Comparison of ENCODE assay signal across 20 cellular contexts in the genomic region with DNA sequence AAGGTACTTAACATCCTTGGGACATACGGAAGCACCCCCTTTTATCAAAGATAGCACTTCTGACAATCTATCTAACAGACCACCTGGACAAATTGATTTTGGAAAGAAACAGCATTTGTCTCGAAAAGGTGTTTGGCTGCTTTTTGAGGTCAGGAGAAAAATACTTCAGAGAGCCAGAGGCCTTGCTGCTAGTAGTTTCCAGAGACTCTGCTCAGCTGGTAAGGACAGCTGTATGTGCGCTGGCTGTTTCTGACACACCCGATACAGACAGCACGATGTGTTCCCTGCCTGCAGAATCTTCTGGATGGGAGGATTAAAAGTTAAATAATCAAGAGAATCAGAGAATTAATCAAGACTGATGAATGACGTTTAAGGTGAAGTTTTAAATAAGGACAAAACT. TPM values are rescaled to one million over a fixed set of nuclear protein-coding genes. Genes with fewer than 3 reads are reported as not detected.
DNase-seq lines count a peak whose midpoint lies in the region; ATAC-seq and TF ChIP-seq lines count a peak whose summit lies in the region.
"Had no signal": no experiment of that assay in that cellular context is flagged by ENCODE, and none has a peak within 500 bp of the region (broad histone marks: within the 10 kb centered on the region; RNA-seq: fewer than 3 reads in every experiment).

No MANE protein-coding gene starts in this region.

- H3K27ac ChIP-seq in Karpas-422 (ENCODE audit: low read length) (no peak overlapping the region), gastroesophageal sphincter (peak overlapping the region; percentile 65 to 81 (median 79)), lower lobe of right lung (peak overlapping the region; percentile 39), stomach smooth muscle (ENCODE audit: low read length) (peak overlapping the region; percentile 53)
- H3K27ac ChIP-seq: colonic mucosa had no signal

- in situ Hi-C loops in GM13977 (cut with MboI; ENCODE audit: low pct_unique_long_range_greater_than_20kb, low sequenced_read_pairs, unreplicated experiment) = no loop called here

- no peaks in the 10 kb centered on the region for H3K27me3 ChIP-seq in Karpas-422 (ENCODE audit: low read length)
- H3K27me3 ChIP-seq in gastroesophageal sphincter = no peaks in the 10 kb centered on the region
- no peaks in the 10 kb centered on the region for H3K27me3 ChIP-seq in lower lobe of right lung (ENCODE audit: low read depth)
- no peaks in the 10 kb centered on the region for H3K27me3 ChIP-seq in stomach smooth muscle (ENCODE audit: control insufficient read depth in 1 of 2, insufficient read depth in 2 of 2, low read length in 2 of 2)
- H3K27me3 ChIP-seq: colonic mucosa, stomach had no signal

- TF ChIP-seq CTCF in gastroesophageal sphincter (IDR thresholded peaks at IDR 0.05) (no peak), lower lobe of right lung (IDR thresholded peaks at IDR 0.05) (no peak), GM13977 (IDR thresholded peaks at IDR 0.05; ENCODE audit: extremely low read depth, insufficient read depth, missing control alignments) (no peak)

- H3K36me3 ChIP-seq in Karpas-422 (ENCODE audit: insufficient read depth, low read length) = no peaks in the 10 kb centered on the region
- no peaks in the 10 kb centered on the region for H3K36me3 ChIP-seq in gastroesophageal sphincter
- no peaks in the 10 kb centered on the region for H3K36me3 ChIP-seq in lower lobe of right lung
- H3K36me3 ChIP-seq in stomach smooth muscle (ENCODE audit: control insufficient read depth in 2 of 2, insufficient read depth in 2 of 2, low read length in 2 of 2) = no peaks in the 10 kb centered on the region
- H3K36me3 ChIP-seq: colonic mucosa, stomach had no signal

- H3K9ac ChIP-seq in Karpas-422 (ENCODE audit: low read length) (no peak overlapping the region), stomach smooth muscle (ENCODE audit: low read length in 2 of 2) (peak overlapping the region in 1 of 2 donors; percentile 26)

- TF ChIP-seq POLR2A in gastroesophageal sphincter (IDR thresholded peaks at IDR 0.05) = no peak

- H3K4me3 ChIP-seq in Karpas-422 (ENCODE audit: low read length) = no peak overlapping the region
- no peak overlapping the region for H3K4me3 ChIP-seq in gastroesophageal sphincter
- H3K4me3 ChIP-seq in lower lobe of right lung = no peak overlapping the region
- no peak overlapping the region for H3K4me3 ChIP-seq in stomach smooth muscle (ENCODE audit: low read length in 2 of 2)
- H3K4me3 ChIP-seq: colonic mucosa, stomach had no signal

- H3K4me1 ChIP-seq in Karpas-422 (ENCODE audit: low read length) (peaks cover 5% of the 10 kb centered on the region; the same call in 1 of the 2 replicates), gastroesophageal sphincter (peaks cover 0 to 34% (median 2%) of the 10 kb centered on the region in 3 donors), lower lobe of right lung (no peaks in the 10 kb centered on the region), stomach smooth muscle (ENCODE audit: control insufficient read depth, insufficient read depth, low read length) (no peaks in the 10 kb centered on the region)
- H3K4me1 ChIP-seq: colonic mucosa had no signal

- no peaks in the 10 kb centered on the region for H4K20me1 ChIP-seq in Karpas-422 (ENCODE audit: insufficient read depth, low read depth, low read length)

- 31 to 40% methylated on average over 2 to 6 of the region's 6 CpGs for WGBS in gastroesophageal sphincter (ENCODE audit: low coverage in 1 of 2), 2 donors

- no peak for TF ChIP-seq EP300 in gastroesophageal sphincter (IDR thresholded peaks at IDR 0.05)

- DNase-seq in Karpas-422 (no peak), lower lobe of right lung (no peak), DMS 273 treated with DMSO at 0.1 percent for 48 hours (lab: John Stamatoyannopoulos, UW) (no peak), GM13977 (ENCODE audit: low spot score) (no peak), HCEC 1CT (no peak), middle frontal gyrus (ENCODE audit: extremely low spot score, low spot score) (no peak)
- DNase-seq: activated CD4-positive, alpha-beta T cell treated with anti-CD3 and anti-CD28 coated beads for 1 hour; activated naive CD8-positive, alpha-beta T cell treated with anti-CD3 and anti-CD28 coated beads, Interleukin-2, amount 10 ng/mL, durations not matched to agents 7 days and 5 days; C1 segment of cervical spinal cord; colonic mucosa; HFFc6; hypothalamus; NCI-H1417 treated with DMSO at 0.1 percent for 48 hours; NCI-H69; nephron progenitor cell; SHP77; stimulated activated CD4-positive, alpha-beta T cell treated with anti-CD3 and anti-CD28 coated beads, Interleukin-12 subunit alpha, Interleukin-12 subunit beta, amount 100 ng/mL, for 4 hours; stomach had no signal

- H3K9me2 ChIP-seq in Karpas-422 (replicated peaks; ENCODE audit: insufficient read depth, low read length) = no peaks in the 10 kb centered on the region

- H3K79me2 ChIP-seq in Karpas-422 (ENCODE audit: low read length) = no peaks in the 10 kb centered on the region

- intact Hi-C loops in lower lobe of right lung (cut with DNase I) = no loop called here

- H2AFZ ChIP-seq in Karpas-422 (ENCODE audit: low read length) = peak overlapping the region; percentile 69; the same call in 1 of the 2 replicates

- ATAC-seq in gastroesophageal sphincter (no peak), lower lobe of right lung (no peak)

- H3K9me3 ChIP-seq in Karpas-422 (ENCODE audit: low read length) (no peaks in the 10 kb centered on the region), gastroesophageal sphincter (no peaks in the 10 kb centered on the region), lower lobe of right lung (no peaks in the 10 kb centered on the region), stomach smooth muscle (ENCODE audit: control insufficient read depth in 2 of 2, low read length in 2 of 2) (no peaks in the 10 kb centered on the region)
- H3K9me3 ChIP-seq: colonic mucosa, stomach had no signal

- no peak overlapping the region for H3K4me2 ChIP-seq in Karpas-422 (ENCODE audit: low read depth, low read length, poor library complexity, severe bottlenecking)

RNA-seq across cellular contexts. Expression of a gene that starts 15.6 kb away (rescaled TPM):
- 8.4 and 18.9 TPM in 2 replicates for total RNA-seq in Karpas-422 (2014; rRNA removed; shearing (Covaris generic); ENCODE audit: low replicate concordance)
- total RNA-seq in gastroesophageal sphincter (100 to 1,000 TPM; 117 to 883 (median 126) TPM), lower lobe of right lung (51.3 TPM)
